Comparison of ENCODE assay signal across 8 cellular contexts in genomic region chr15:71448688-71449114, GRCh38.
DNase-seq lines count a peak whose midpoint lies in the region; ATAC-seq and TF ChIP-seq lines count a peak whose summit lies in the region.

No MANE protein-coding gene starts in this region.

- no peaks in the 10 kb centered on the region for H3K9me3 ChIP-seq in SJSA1 (replicated peaks)

- peak; percentile 93 for TF ChIP-seq CTCF in LNCAP (IDR thresholded peaks at IDR 0.05)

- no peak for ATAC-seq in GM21381 (IDR thresholded peaks at IDR 0.05; ENCODE audit: unreplicated experiment)
- no peak for ATAC-seq in GM18517 (IDR thresholded peaks at IDR 0.05; ENCODE audit: unreplicated experiment)
- no peak for ATAC-seq in GM19351 (IDR thresholded peaks at IDR 0.05; ENCODE audit: unreplicated experiment)

- H3K27me3 ChIP-seq in SJSA1 (replicated peaks) = no peaks in the 10 kb centered on the region

- no peaks in the 10 kb centered on the region for H3K36me3 ChIP-seq in SJSA1

- H3K4me3 ChIP-seq in SJSA1 = no peak overlapping the region

- peak; percentile 73 for DNase-seq in DMS53 (lab: John Stamatoyannopoulos, UW)
- DNase-seq in SJSA1 (ENCODE audit: low read depth in 1 of 2, low spot score in 2 of 2) = peak; percentile 59 to 62
- peak; percentile 56 for DNase-seq in fibroblast of gingiva (ENCODE audit: low read depth)
- peak; percentile 45 for DNase-seq in non-pigmented ciliary epithelial cell (ENCODE audit: low read depth)

- peaks cover 38% of the 10 kb centered on the region for H3K4me1 ChIP-seq in SJSA1 (replicated peaks)

- H3K27ac ChIP-seq in SJSA1 = no peak overlapping the region
